Comparison of ENCODE assay signal across 18 cellular contexts in the genomic region with DNA sequence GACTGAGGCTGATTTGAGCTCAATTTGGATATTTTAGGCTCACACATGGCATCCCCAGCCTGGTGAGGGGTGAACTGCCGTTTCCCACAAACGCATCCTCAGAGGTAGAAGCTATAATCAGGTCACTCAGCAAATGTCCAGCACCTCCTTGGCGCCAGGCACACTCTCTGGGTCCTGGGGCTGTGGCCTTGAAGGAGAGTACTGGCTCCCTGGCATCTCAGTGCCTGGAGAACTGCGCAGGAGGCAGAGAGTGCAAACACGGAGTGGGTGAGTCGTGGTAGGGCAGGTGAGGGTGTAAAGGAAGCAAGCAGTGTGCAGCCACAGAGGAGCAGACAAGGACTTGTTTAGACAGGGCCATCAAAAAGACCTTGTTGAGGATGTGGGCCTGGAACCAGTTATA.
DNase-seq lines count a peak whose midpoint lies in the region; ATAC-seq, FAIRE-seq and TF ChIP-seq lines count a peak whose summit lies in the region.
"Had no signal": no experiment of that assay in that cellular context is flagged by ENCODE, and none has a peak within 500 bp of the region (broad histone marks: within the 10 kb centered on the region; RNA-seq: fewer than 3 reads in every experiment).

No MANE protein-coding gene starts in this region.

- H3K9me3 Mint-ChIP-seq in nephron = no peaks in the 10 kb centered on the region
- H3K9me3 Mint-ChIP-seq in T-helper 2 cell treated with Interferon-gamma antibody and Interleukin-4, amounts not matched to agents 5 μg/mL and 100 μg/mL, for 36 hours = no peaks in the 10 kb centered on the region

- CTCF ChIA-PET in IMR-90 (lab: Yijun Ruan, JAX) = interaction anchor here (0.6 kb wide), 1 partner anchor 838 kb away, joined by 3 read pairs; no protein-coding TSS in a partner anchor

- DNase-seq in Right ventricle myocardium inferior (ENCODE audit: missing footprints) (peak; percentile 15), right cardiac atrium (no peak), IMR-90 (no peak), urothelium cell line (ENCODE audit: low spot score) (no peak), GM20000 (ENCODE audit: low spot score) (no peak)
- DNase-seq in T-helper 2 cell treated with Interferon-gamma antibody and Interleukin-4, amounts not matched to agents 5 μg/mL and 100 μg/mL, for 36 hours (ENCODE audit: low spot score) = no peak
- DNase-seq: CD4-positive, alpha-beta memory T cell; DMS79; EL had no signal

- H3K9ac ChIP-seq in IMR-90 (ENCODE audit: low read depth, low read length) = no peak overlapping the region

- dilution Hi-C loops in IMR-90 (cut with HindIII; ENCODE audit: low sequenced_read_pairs, unreplicated experiment) = no loop called here

- peaks cover 0 to 10% of the 10 kb centered on the region in 2 experiments; a peak in 1 of 4 replicates for H3K79me1 ChIP-seq in IMR-90 (ENCODE audit: low read depth in 1 of 2, low read length in 2 of 2)

- in situ Hi-C loops in IMR-90 (cut with MboI; ENCODE audit: low sequenced_read_pairs) = no loop called here

- no peak overlapping the region for H3K4ac ChIP-seq in IMR-90 (ENCODE audit: low read depth, low read length)

- H3K27ac ChIP-seq in right cardiac atrium (ENCODE audit: low read length) = no peak overlapping the region
- H3K27ac ChIP-seq in IMR-90 (ENCODE audit: insufficient read depth, low read length) = no peak overlapping the region
- H3K27ac ChIP-seq: C4-2B had no signal

- FAIRE-seq in urothelium cell line (lab: Jason Lieb, UNC) = peak; percentile 27
- FAIRE-seq: A204.1, G401.6, GM12892, H1, HepG2 had no signal

- peak overlapping the region; percentile 23; the same call in 1 of the 2 replicates for H2BK20ac ChIP-seq in IMR-90 (ENCODE audit: low read depth, low read length)

- H3K4me1 ChIP-seq in right cardiac atrium (ENCODE audit: control insufficient read depth, insufficient read depth, low read length) (peaks cover 4% of the 10 kb centered on the region), IMR-90 (ENCODE audit: control insufficient read depth, insufficient read depth, low read length) (peaks cover 10% of the 10 kb centered on the region)
- H3K4me1 ChIP-seq: HAP-1 had no signal

- no peaks in the 10 kb centered on the region for H4K20me1 ChIP-seq in IMR-90 (ENCODE audit: insufficient read depth, low read length)

- H3K27ac Mint-ChIP-seq in nephron = peak overlapping the region in 2 of 3 experiments; percentile 35 to 62
- H3K27ac Mint-ChIP-seq in T-helper 2 cell treated with Interferon-gamma antibody and Interleukin-4, amounts not matched to agents 5 μg/mL and 100 μg/mL, for 36 hours = no peak overlapping the region
- H3K27ac Mint-ChIP-seq: B cell; CD4-positive, alpha-beta memory T cell had no signal

- no peak for TF ChIP-seq RAD21 in IMR-90 (IDR thresholded peaks at IDR 0.05; ENCODE audit: low read length)

- peaks cover 50% of the 10 kb centered on the region for H3K4me1 Mint-ChIP-seq in nephron
- H3K4me1 Mint-ChIP-seq in T-helper 2 cell treated with Interferon-gamma antibody and Interleukin-4, amounts not matched to agents 5 μg/mL and 100 μg/mL, for 36 hours (ENCODE audit: low read depth) = no peaks in the 10 kb centered on the region
- H3K4me1 Mint-ChIP-seq: B cell; CD4-positive, alpha-beta memory T cell had no signal

- H3K36me3 Mint-ChIP-seq in nephron (ENCODE audit: low read depth) = no peaks in the 10 kb centered on the region
- H3K36me3 Mint-ChIP-seq in T-helper 2 cell treated with Interferon-gamma antibody and Interleukin-4, amounts not matched to agents 5 μg/mL and 100 μg/mL, for 36 hours (ENCODE audit: low read depth) = no peaks in the 10 kb centered on the region
- H3K36me3 Mint-ChIP-seq: CD4-positive, alpha-beta memory T cell had no signal

- H2AK9ac ChIP-seq in IMR-90 (replicated peaks; ENCODE audit: low read depth, low read length, poor library complexity) = no peak overlapping the region

- H3K27me3 ChIP-seq in right cardiac atrium (ENCODE audit: control insufficient read depth, insufficient read depth) (no peaks in the 10 kb centered on the region), IMR-90 (ENCODE audit: control insufficient read depth, insufficient read depth, low read length) (no peaks in the 10 kb centered on the region)

- no peak overlapping the region for H4K8ac ChIP-seq in IMR-90 (ENCODE audit: low read depth in 2 of 2, low read length in 2 of 2)

- 97% methylated on average over 6 of the region's 6 CpGs for whole genome bisulfite sequencing in right cardiac atrium
- WGBS in IMR-90 (ENCODE audit: extremely low coverage in 2 of 2, insufficient read length in 1 of 2), 2 experiments = 78% methylated on average over 3 of the region's 6 CpGs; no CpG with 5 or more reads in 1 of the 2 experiments

- H4K91ac ChIP-seq in IMR-90 (ENCODE audit: insufficient read depth, low read depth, low read length) = no peak overlapping the region; the same call in 1 of the 2 replicates

- H3K36me3 ChIP-seq in IMR-90 (ENCODE audit: control insufficient read depth, insufficient read depth, low read length) = no peaks in the 10 kb centered on the region
- H3K36me3 ChIP-seq: HAP-1 had no signal

- H3K27me3 Mint-ChIP-seq in nephron (ENCODE audit: low read depth) = peaks cover 5% of the 10 kb centered on the region
- H3K27me3 Mint-ChIP-seq in T-helper 2 cell treated with Interferon-gamma antibody and Interleukin-4, amounts not matched to agents 5 μg/mL and 100 μg/mL, for 36 hours (ENCODE audit: low read depth) = no peaks in the 10 kb centered on the region
- H3K27me3 Mint-ChIP-seq: CD4-positive, alpha-beta memory T cell had no signal

- peak overlapping the region; percentile 64; the same call in 1 of the 3 replicates for H2BK15ac ChIP-seq in IMR-90 (ENCODE audit: low read depth, low read length)

- H3K56ac ChIP-seq in IMR-90 (ENCODE audit: extremely low read depth, insufficient read depth, low read length) = no peak overlapping the region

- H2AFZ ChIP-seq in IMR-90 (replicated peaks; ENCODE audit: low read length, poor library complexity) = no peak overlapping the region

- POLR2A ChIA-PET in IMR-90 (lab: Charles Lee; ENCODE audit: unreplicated experiment) = no interaction called here

- intact Hi-C loops in Right ventricle myocardium inferior (cut with DNase I) (no loop called here), right cardiac atrium (cut with DNase I) (loop anchor here in 1 of 4 donors (10.0 kb wide), 1 partner anchor 178 kb away; no protein-coding TSS in a partner anchor), IMR-90 (cut with micrococcal nuclease) (no loop called here)

- H3K4me3 ChIP-seq in right cardiac atrium (ENCODE audit: low read length) = no peak overlapping the region
- no peak overlapping the region for H3K4me3 ChIP-seq in IMR-90 (ENCODE audit: insufficient read depth, low read depth, low read length)
- H3K4me3 ChIP-seq: HAP-1 had no signal

- H4K5ac ChIP-seq in IMR-90 (ENCODE audit: low read depth, low read length) = no peak overlapping the region

- H2BK5ac ChIP-seq in IMR-90 (ENCODE audit: low read depth, low read length, poor library complexity, severe bottlenecking) = peak overlapping the region; percentile 23

- H3K4me2 ChIP-seq in IMR-90 (ENCODE audit: low read depth, low read length) = no peak overlapping the region

- H3K9me1 ChIP-seq in IMR-90 (ENCODE audit: insufficient read depth, low read length) = peaks cover 9% of the 10 kb centered on the region; the same call in 1 of the 2 replicates

- no peaks in the 10 kb centered on the region for H3K9me3 ChIP-seq in right cardiac atrium (ENCODE audit: control insufficient read depth, low read length)
- H3K9me3 ChIP-seq in IMR-90 (ENCODE audit: control insufficient read depth, insufficient read depth, low read length) = no peaks in the 10 kb centered on the region; the same call in 1 of the 2 replicates
- H3K9me3 ChIP-seq: HAP-1 had no signal

- H3K14ac ChIP-seq in IMR-90 (replicated peaks; ENCODE audit: low read depth, low read length) = 0 out of 2 replicates have a peak overlapping the region, but pooled peaks have one; percentile 4

- no TSS peak for BruUV-seq in IMR-90 (replicated peaks; lab: Mats Ljungman, UMichigan)

- H3K18ac ChIP-seq in IMR-90 (ENCODE audit: low read depth, low read length) = no peak overlapping the region

- H3K4me3 Mint-ChIP-seq in nephron = no peak overlapping the region
- H3K4me3 Mint-ChIP-seq in T-helper 2 cell treated with Interferon-gamma antibody and Interleukin-4, amounts not matched to agents 5 μg/mL and 100 μg/mL, for 36 hours = no peak overlapping the region
- H3K4me3 Mint-ChIP-seq: B cell; CD4-positive, alpha-beta memory T cell had no signal

- H2BK120ac ChIP-seq in IMR-90 (ENCODE audit: low read depth, low read length) = peak overlapping the region; percentile 33; the same call in 1 of the 2 replicates

- 0 out of 2 replicates have a peak overlapping the region, but pooled peaks have one; percentile 45 for H2AK5ac ChIP-seq in IMR-90 (ENCODE audit: low read depth, low read length)

- TF ChIP-seq POLR2A in IMR-90 (IDR thresholded peaks at IDR 0.05; ENCODE audit: low read depth, low read length) = no peak

- no peak for TF ChIP-seq CTCF in IMR-90 (conservative IDR thresholded peaks at IDR 0.05; ENCODE audit: low read depth, low read length)
- no peak for TF ChIP-seq CTCF in nephron (IDR thresholded peaks at IDR 0.05; ENCODE audit: unreplicated experiment in 3 of 3)
- TF ChIP-seq CTCF in GM20000 (IDR thresholded peaks at IDR 0.05; ENCODE audit: extremely low read depth, missing control alignments) = no peak

- no peak overlapping the region for H3K23ac ChIP-seq in IMR-90 (ENCODE audit: low read depth, low read length)

- ATAC-seq in Right ventricle myocardium inferior = no peak
- no peak for ATAC-seq in right cardiac atrium
- ATAC-seq in IMR-90 (ENCODE audit: low read depth) = no peak
- ATAC-seq: HepG2 had no signal

TF ChIP-seq in IMR-90, 13 proteins besides CTCF, POLR2A, EP300 and RAD21 (continues in another document):
- TF ChIP-seq SMC3 (IDR thresholded peaks at IDR 0.05; ENCODE audit: low read depth, low read length) = no peak
- TF ChIP-seq RCOR1 (IDR thresholded peaks at IDR 0.05; ENCODE audit: insufficient replicate concordance, low read length) = no peak
- no peak for TF ChIP-seq MAZ (IDR thresholded peaks at IDR 0.05; ENCODE audit: borderline replicate concordance, low read depth, low read length)
- TF ChIP-seq BHLHE40 (IDR thresholded peaks at IDR 0.05; ENCODE audit: low read depth, low read length) = no peak
- TF ChIP-seq MXI1 (IDR thresholded peaks at IDR 0.05; ENCODE audit: borderline replicate concordance, low read depth, low read length) = no peak
- no peak for TF ChIP-seq NFE2L2 (IDR thresholded peaks at IDR 0.05; ENCODE audit: low read depth, low read length)
- no peak for TF ChIP-seq MAFK (IDR thresholded peaks at IDR 0.05; ENCODE audit: low read depth, low read length)
- TF ChIP-seq ELK1 (IDR thresholded peaks at IDR 0.05; ENCODE audit: borderline replicate concordance, low read depth, low read length) = no peak
